8 cellular contexts compared by ENCODE assay signal in genomic region chr7:141533149-141533949, GRCh38. TPM values are rescaled to one million over a fixed set of nuclear protein-coding genes. Genes with fewer than 3 reads are reported as not detected.
DNase-seq lines count a peak whose midpoint lies in the region; ATAC-seq, FAIRE-seq and TF ChIP-seq lines count a peak whose summit lies in the region.

No MANE protein-coding gene starts in this region.

- no peak overlapping the region for H3K27ac ChIP-seq in caudate nucleus (ENCODE audit: low read depth, low read length)
- no peak overlapping the region for H3K27ac ChIP-seq in keratinocyte (ENCODE audit: control insufficient read depth, insufficient read depth, low read length)

- H3K4me2 ChIP-seq in keratinocyte (ENCODE audit: control insufficient read depth, extremely low read depth, insufficient read depth, low read depth, low read length), result no peak overlapping the region

- no peaks in the 10 kb centered on the region for H3K9me1 ChIP-seq in keratinocyte (ENCODE audit: control insufficient read depth, extremely low read depth, insufficient read depth, low read length)

- peak; percentile 76 for DNase-seq in EH (ENCODE audit: low read depth)
- DNase-seq in NCI-H2196 treated with DMSO at 0.1 percent for 48 hours (lab: John Stamatoyannopoulos, UW; ENCODE audit: unreplicated experiment), result peak; percentile 76
- peak in 54 of 61 donors; percentile 6 to 83 (median 47) for DNase-seq in caudate nucleus (lab: John Stamatoyannopoulos, UW)
- DNase-seq in keratinocyte (ENCODE audit: low read depth, low spot score), result no peak
- peak; percentile 31 to 49 (median 40) for DNase-seq in stimulated activated CD4-positive, alpha-beta T cell treated with anti-CD3 and anti-CD28 coated beads, Interleukin-1b, Interleukin-23, amount 100 ng/mL, for 24 hours (ENCODE audit: low read depth in 4 of 4, low spot score in 1 of 4)

- FAIRE-seq in keratinocyte (lab: Jason Lieb, UNC), result peak; percentile 88

- no peaks in the 10 kb centered on the region for H3K79me2 ChIP-seq in keratinocyte (ENCODE audit: control insufficient read depth, insufficient read depth, low read length)

- H3K4me3 ChIP-seq in WI38 (ENCODE audit: low read depth, low read length) (no peak overlapping the region), keratinocyte (ENCODE audit: control insufficient read depth in 2 of 3, extremely low read depth in 1 of 3, insufficient read depth in 2 of 3, low read depth in 1 of 3, low read length in 3 of 3) (no peak overlapping the region)

- H3K36me3 ChIP-seq in keratinocyte (ENCODE audit: control insufficient read depth in 2 of 2, extremely low read depth in 1 of 2, insufficient read depth in 2 of 2, low read length in 2 of 2), result no peaks in the 10 kb centered on the region

- TF ChIP-seq CTCF in WI38 (IDR thresholded peaks at IDR 0.05; ENCODE audit: low read depth, low read length) (peak; percentile 90), keratinocyte (optimal IDR thresholded peaks at IDR 0.05 in 1 of 3, IDR thresholded peaks at IDR 0.05 in 1 of 3, conservative IDR thresholded peaks at IDR 0.05 in 1 of 3; ENCODE audit: extremely low read depth in 1 of 3, insufficient read depth in 2 of 3, low read length in 3 of 3) (peak; percentile 85 to 91 (median 89))

- H3K9me3 ChIP-seq in keratinocyte (ENCODE audit: control insufficient read depth, low read depth, low read length), result no peaks in the 10 kb centered on the region

- H4K20me1 ChIP-seq in keratinocyte (ENCODE audit: control insufficient read depth, extremely low read depth, insufficient read depth, low read length), result no peaks in the 10 kb centered on the region

- no peaks in the 10 kb centered on the region for H3K27me3 ChIP-seq in keratinocyte (ENCODE audit: control insufficient read depth, extremely low read depth, insufficient read depth, low read length)

- H2AFZ ChIP-seq in keratinocyte (ENCODE audit: control insufficient read depth, low read length), result no peak overlapping the region

- no peak overlapping the region for H3K9ac ChIP-seq in keratinocyte (ENCODE audit: control insufficient read depth, extremely low read depth, insufficient read depth, low read length)

- H3K4me1 ChIP-seq in keratinocyte (ENCODE audit: control insufficient read depth, extremely low read depth, insufficient read depth, low read length), result no peaks in the 10 kb centered on the region

- dilution Hi-C loops in keratinocyte (cut with MboI; ENCODE audit: extremely low pct_ligation_motif_present, low sequenced_read_pairs), result no loop called here

- ATAC-seq in HG02870 (IDR thresholded peaks at IDR 0.05; ENCODE audit: unreplicated experiment) (peak; percentile 51), GM19023 (IDR thresholded peaks at IDR 0.05; ENCODE audit: unreplicated experiment) (no peak)

RNA-seq across cellular contexts. Expression of gene AGK, which starts 17.9 kb away (rescaled TPM):
- polyA plus RNA-seq in keratinocyte, result 30.9 to 40.0 TPM (median 36.6 TPM) in 3 replicates
- 10.6 TPM for polyA plus RNA-seq in keratinocyte (2011; ENCODE audit: low read depth)
- 24.0 and 45.4 TPM in 2 replicates for polyA plus RNA-seq in keratinocyte (2011; cell fraction: cytosol; rRNA removed)
- polyA plus RNA-seq in keratinocyte (2011; cell fraction: nucleus; rRNA removed), result 54.0 and 61.2 TPM in 2 replicates
- 11.6 and 21.7 TPM in 2 replicates for polyA plus RNA-seq in keratinocyte (2012; ENCODE audit: low replicate concordance)
- polyA minus RNA-seq in keratinocyte, result 21.7 to 37.8 TPM (median 29.8 TPM) in 3 replicates
- 12.9 TPM for polyA minus RNA-seq in keratinocyte (2011; cell fraction: cytosol; rRNA and poly(A)+ RNA removed)
- 24.0 and 47.0 TPM in 2 replicates for polyA minus RNA-seq in keratinocyte (2011; cell fraction: nucleus; rRNA and poly(A)+ RNA removed)
